Comparison of ENCODE assay signal across 8 cellular contexts in the genomic region with DNA sequence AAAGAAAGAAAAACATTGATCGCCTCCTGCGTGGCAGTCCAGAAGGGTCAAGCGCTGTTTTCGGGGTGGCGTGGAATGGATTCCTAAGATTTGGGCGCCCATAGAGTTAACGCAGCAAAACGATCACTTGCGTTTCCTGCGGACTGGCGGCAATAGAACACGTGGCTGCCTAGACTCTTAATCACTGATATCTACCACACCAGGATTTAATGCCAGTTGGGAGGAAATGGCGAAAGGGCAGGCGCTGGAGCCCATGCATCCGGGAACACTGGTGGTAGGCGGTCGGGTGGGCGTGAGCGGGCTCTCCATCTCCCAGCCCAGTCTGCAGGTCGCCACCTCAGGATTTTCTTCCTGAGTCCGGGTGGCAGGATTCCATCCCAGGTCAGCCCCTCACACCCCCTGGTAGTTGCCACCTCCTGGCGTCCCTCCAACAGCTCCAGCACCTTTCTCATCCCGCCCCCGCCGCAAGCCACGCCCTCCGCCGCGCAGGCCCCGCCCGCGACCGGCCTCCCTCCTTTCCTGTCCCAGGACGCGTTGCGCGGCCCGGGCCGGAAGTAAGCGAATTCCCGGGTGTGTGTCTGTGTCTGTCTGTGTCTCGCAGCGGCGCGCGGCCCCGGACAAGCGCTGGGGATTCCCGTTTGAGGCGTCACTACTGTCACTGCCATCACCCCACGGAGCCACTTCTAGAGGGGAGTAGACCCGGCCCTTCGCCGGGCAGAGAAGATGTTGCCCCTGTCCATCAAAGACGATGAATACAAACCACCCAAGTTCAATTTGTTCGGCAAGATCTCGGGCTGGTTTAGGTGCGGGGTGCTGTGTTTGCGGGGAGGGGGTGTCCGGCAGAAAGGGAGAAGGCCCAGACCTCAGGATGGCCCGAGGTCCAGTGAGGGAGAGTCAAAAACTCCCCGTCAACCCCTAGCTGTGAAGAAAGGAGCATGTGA. TPM values are rescaled to one million over a fixed set of nuclear protein-coding genes. Genes with fewer than 3 reads are reported as not detected.
DNase-seq lines count a peak whose midpoint lies in the region; ATAC-seq and TF ChIP-seq lines count a peak whose summit lies in the region.

A gene with protein sequence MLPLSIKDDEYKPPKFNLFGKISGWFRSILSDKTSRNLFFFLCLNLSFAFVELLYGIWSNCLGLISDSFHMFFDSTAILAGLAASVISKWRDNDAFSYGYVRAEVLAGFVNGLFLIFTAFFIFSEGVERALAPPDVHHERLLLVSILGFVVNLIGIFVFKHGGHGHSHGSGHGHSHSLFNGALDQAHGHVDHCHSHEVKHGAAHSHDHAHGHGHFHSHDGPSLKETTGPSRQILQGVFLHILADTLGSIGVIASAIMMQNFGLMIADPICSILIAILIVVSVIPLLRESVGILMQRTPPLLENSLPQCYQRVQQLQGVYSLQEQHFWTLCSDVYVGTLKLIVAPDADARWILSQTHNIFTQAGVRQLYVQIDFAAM (plus strand): TSS at position 551 of the 941 bp plus-strand sequence. CDS start 173 bp downstream, at position 724.

- peak; percentile 65 for ATAC-seq in GM18873 (IDR thresholded peaks at IDR 0.05; ENCODE audit: low FRiP score, unreplicated experiment)
- ATAC-seq in HG03135 (IDR thresholded peaks at IDR 0.05; ENCODE audit: unreplicated experiment): peak; percentile 74

- WGBS in mammary epithelial cell (ENCODE audit: low coverage, missing lambda C conversion rate): 2% methylated on average over 29 of the region's 62 CpGs

- intact Hi-C loops in mammary epithelial cell (cut with micrococcal nuclease): no loop called here

- peak within 1 kb of the TSS; percentile 92 for H3K4me2 ChIP-seq in mammary epithelial cell (ENCODE audit: insufficient read depth, low read depth, low read length)

- no peaks in the 10 kb centered on the region for H4K20me1 ChIP-seq in mammary epithelial cell (ENCODE audit: insufficient read depth, low read length)

- no peaks in the 10 kb centered on the region for H3K4me1 ChIP-seq in mammary epithelial cell (ENCODE audit: insufficient read depth, low read length)
- peaks cover 6% of the 10 kb centered on the region; the same call in 1 of the 2 replicates for H3K4me1 ChIP-seq in iPS-20b (ENCODE audit: insufficient read depth, low read length)

- peak within 1 kb of the TSS; percentile 96 for H3K9ac ChIP-seq in mammary epithelial cell (ENCODE audit: insufficient read depth, low read length)
- H3K9ac ChIP-seq in iPS-20b (ENCODE audit: low read depth, low read length): peak within 1 kb of the TSS; percentile 81

- H3K79me2 ChIP-seq in mammary epithelial cell (ENCODE audit: insufficient read depth, low read length): peaks cover 59% of the 10 kb centered on the region

- DNase-seq in AG04450 (ENCODE audit: low read depth, low spot score): peak; percentile 49
- peak; percentile 92 for DNase-seq in NCI-H2227 (lab: John Stamatoyannopoulos, UW; ENCODE audit: unreplicated experiment)
- peak; percentile 95 for DNase-seq in mammary epithelial cell

- no peak for TF ChIP-seq CTCF in AG04450 (IDR thresholded peaks at IDR 0.05; ENCODE audit: low read depth, low read length)
- TF ChIP-seq CTCF in WI38 (IDR thresholded peaks at IDR 0.05; ENCODE audit: low read depth, low read length): no peak
- TF ChIP-seq CTCF in mammary epithelial cell (conservative IDR thresholded peaks at IDR 0.05 in 1 of 2, IDR thresholded peaks at IDR 0.05 in 1 of 2; ENCODE audit: extremely low read depth in 1 of 2, insufficient read depth in 1 of 2, low read depth in 1 of 2, low read length in 2 of 2): no peak

- in situ Hi-C loops in mammary epithelial cell (cut with MboI; ENCODE audit: low sequenced_read_pairs in 2 of 2): no loop called here

- CTCF ChIA-PET in AG04450 (lab: Charles Lee): interaction anchor here (1.7 to 3.3 kb wide), 2 partner anchors 28 to 393 kb away, joined by 8 to 15 read pairs; no protein-coding TSS in a partner anchor
- CTCF ChIA-PET in mammary epithelial cell (lab: Charles Lee; ENCODE audit: low non-redundant PET): no interaction called here

- H3K9me3 ChIP-seq in AG04450 (ENCODE audit: control insufficient read depth, insufficient read depth, low read length) (no peaks in the 10 kb centered on the region), mammary epithelial cell (replicated peaks; ENCODE audit: insufficient read depth, low read length) (no peaks in the 10 kb centered on the region), iPS-20b (ENCODE audit: insufficient read depth, low read depth, low read length) (peaks cover 13% of the 10 kb centered on the region)

- H2AFZ ChIP-seq in mammary epithelial cell (ENCODE audit: low read depth, low read length): peak within 1 kb of the TSS; percentile 80

- POLR2A ChIA-PET in AG04450 (lab: Yijun Ruan, JAX): interaction anchor here (0.5 to 1.0 kb wide), 2 partner anchors 11 to 340 kb away, joined by 3 to 4 read pairs; no protein-coding TSS in a partner anchor

- H3K4me3 ChIP-seq in AG04450 (ENCODE audit: low read depth, low read length) (peak within 1 kb of the TSS; percentile 85), WI38 (ENCODE audit: low read depth, low read length) (peak within 1 kb of the TSS; percentile 98), mammary epithelial cell (replicated peaks in 1 of 3; ENCODE audit: insufficient read depth in 1 of 3, low read depth in 2 of 3, low read length in 3 of 3) (peak within 1 kb of the TSS; percentile 61 to 99 (median 73)), iPS-20b (ENCODE audit: low read length) (peak within 1 kb of the TSS; percentile 89), skin epidermis (peak within 1 kb of the TSS; percentile 52 to 84 (median 78))

- TSS peak; percentile 42 for BruUV-seq in mammary epithelial cell (replicated peaks; lab: Mats Ljungman, UMichigan)

- peaks cover 10% of the 10 kb centered on the region for H3K36me3 ChIP-seq in mammary epithelial cell (ENCODE audit: insufficient read depth, low read length)
- peaks cover 47% of the 10 kb centered on the region for H3K36me3 ChIP-seq in iPS-20b (ENCODE audit: insufficient read depth, low read depth, low read length)

- H3K27me3 ChIP-seq in AG04450 (ENCODE audit: control insufficient read depth, insufficient read depth, low read length) (no peaks in the 10 kb centered on the region), mammary epithelial cell (ENCODE audit: insufficient read depth, low read length) (no peaks in the 10 kb centered on the region), iPS-20b (ENCODE audit: insufficient read depth, low read length) (no peaks in the 10 kb centered on the region)

- peak within 1 kb of the TSS; percentile 90 for H3K27ac ChIP-seq in AG04450 (ENCODE audit: low read depth, low read length)
- H3K27ac ChIP-seq in mammary epithelial cell (ENCODE audit: insufficient read depth, low read depth, low read length): peak within 1 kb of the TSS; percentile 94
- H3K27ac ChIP-seq in iPS-20b (ENCODE audit: low read length): peak within 1 kb of the TSS; percentile 45
- peak within 1 kb of the TSS; percentile 79 to 99 (median 93) for H3K27ac ChIP-seq in skin epidermis

- dilution Hi-C loops in mammary epithelial cell (cut with HindIII; ENCODE audit: low sequenced_read_pairs): no loop called here

RNA-seq across cellular contexts. Expression of the gene that starts here (rescaled TPM):
- polyA plus RNA-seq in AG04450 (2011; rRNA removed) (15.1 and 15.3 TPM in 2 replicates), mammary epithelial cell (13.7 TPM)
- polyA minus RNA-seq in AG04450 (2011; rRNA and poly(A)+ RNA removed): 31.0 and 39.1 TPM in 2 replicates
- 10 to 100 TPM; 46.1 to 81.7 TPM for total RNA-seq in mammary epithelial cell
- 57.2 TPM for polyA minus RNA-seq in mammary epithelial cell

Comparison
In these comparisons a context has a peak if more than half of its experiments do, and no peak if none do; other contexts are left out.
1. Peak in every context shown above with its lines: DNase-seq, ATAC-seq, H3K4me3 ChIP-seq and H3K27ac ChIP-seq.